10 cellular contexts compared by ENCODE assay signal in the genomic region with DNA sequence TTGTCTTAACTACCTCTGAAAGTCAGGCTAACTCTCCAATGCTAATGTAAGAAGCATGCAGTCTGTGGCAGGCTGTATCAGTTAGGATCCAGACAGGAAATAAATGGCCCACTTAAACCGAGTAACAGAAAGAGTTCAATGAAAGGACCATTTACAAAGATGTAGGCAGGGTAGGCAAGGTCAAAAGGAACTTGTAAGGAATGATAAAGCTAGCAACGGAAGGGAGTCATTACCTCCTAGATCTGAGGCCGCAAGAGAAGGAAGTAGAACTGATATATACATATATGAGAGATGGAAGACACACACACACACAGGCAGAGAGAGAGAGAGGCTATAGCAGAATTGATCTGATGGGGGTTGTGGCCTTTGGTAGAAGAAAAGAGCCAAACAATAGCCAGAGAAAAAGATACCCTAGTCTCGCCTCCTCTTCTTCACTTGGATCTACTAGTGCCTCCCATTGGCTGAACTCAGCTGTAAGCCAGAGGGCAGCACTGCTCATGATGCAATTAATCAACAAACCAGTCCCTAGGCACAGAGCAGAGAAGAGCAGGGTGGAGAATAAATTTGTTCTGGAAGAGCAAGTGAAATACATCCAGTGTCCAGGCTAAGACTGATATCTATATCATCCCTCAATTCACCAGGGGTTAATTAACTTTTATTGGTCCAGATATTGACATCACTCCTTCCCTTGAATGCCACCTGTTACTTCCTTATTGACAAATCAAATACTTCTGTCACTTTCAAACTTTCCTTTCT.
DNase-seq lines count a peak whose midpoint lies in the region; ATAC-seq, FAIRE-seq and TF ChIP-seq lines count a peak whose summit lies in the region.
"Had no signal": no experiment of that assay in that cellular context is flagged by ENCODE, and none has a peak within 500 bp of the region (broad histone marks: within the 10 kb centered on the region; RNA-seq: fewer than 3 reads in every experiment).

No MANE protein-coding gene starts in this region.

- peaks cover 7% of the 10 kb centered on the region for H3K9me3 Mint-ChIP-seq in activated CD8-positive, alpha-beta T cell treated with anti-CD3 and anti-CD28 coated beads for 36 hours
- H3K9me3 Mint-ChIP-seq in activated CD8-positive, alpha-beta T cell treated with anti-CD3 and anti-CD28 coated beads, Interleukin-2, amount 10 ng/mL, durations not matched to agents 7 days and 5 days (ENCODE audit: insufficient read depth), result peaks cover 3% of the 10 kb centered on the region

- no peak overlapping the region for H3K4me3 Mint-ChIP-seq in activated CD8-positive, alpha-beta T cell treated with anti-CD3 and anti-CD28 coated beads for 36 hours
- H3K4me3 Mint-ChIP-seq in activated CD8-positive, alpha-beta T cell treated with anti-CD3 and anti-CD28 coated beads, Interleukin-2, amount 10 ng/mL, durations not matched to agents 7 days and 5 days, result no peak overlapping the region
- H3K4me3 Mint-ChIP-seq: naive thymus-derived CD8-positive, alpha-beta T cell had no signal

- FAIRE-seq in bronchial epithelial cell (lab: Jason Lieb, UNC), result no peak

- no peaks in the 10 kb centered on the region for H3K79me2 ChIP-seq in parathyroid adenoma

- TF ChIP-seq CTCF in activated CD8-positive, alpha-beta T cell treated with anti-CD3 and anti-CD28 coated beads for 36 hours (IDR thresholded peaks at IDR 0.05), result no peak
- TF ChIP-seq CTCF in bronchial epithelial cell (IDR thresholded peaks at IDR 0.05; ENCODE audit: insufficient read depth, low read length, severe bottlenecking) (peak; percentile 34), parathyroid adenoma (IDR thresholded peaks at IDR 0.05) (no peak)

- POLR2A ChIA-PET in activated CD8-positive, alpha-beta T cell treated with anti-CD3 and anti-CD28 coated beads for 36 hours (lab: Charles Lee), result no interaction called here
- POLR2A ChIA-PET in activated CD8-positive, alpha-beta T cell treated with anti-CD3 and anti-CD28 coated beads, Interleukin-2, amount 10 ng/mL, durations not matched to agents 7 days and 5 days (lab: Charles Lee), result no interaction called here

- 0 out of 2 replicates have a peak, but pooled peaks have one; percentile 19 for TF ChIP-seq RAD21 in Ishikawa (IDR thresholded peaks at IDR 0.05; ENCODE audit: low read depth)

- no peak overlapping the region for H3K27ac ChIP-seq in parathyroid adenoma

- H3K9me3 ChIP-seq in parathyroid adenoma (ENCODE audit: control insufficient read depth, low read length), result no peaks in the 10 kb centered on the region

- peak; percentile 5 for DNase-seq in activated CD8-positive, alpha-beta T cell treated with anti-CD3 and anti-CD28 coated beads for 36 hours
- DNase-seq in activated CD8-positive, alpha-beta T cell treated with anti-CD3 and anti-CD28 coated beads, Interleukin-2, amount 10 ng/mL, durations not matched to agents 7 days and 5 days, result no peak
- DNase-seq in bronchial epithelial cell (ENCODE audit: low read depth), result peak; percentile 21
- no peak for DNase-seq in activated T-cell treated with anti-CD3 and anti-CD28 coated beads, Interleukin-2, amount 50 U/mL, for 48 hours
- no peak for DNase-seq in foreskin melanocyte
- DNase-seq: T-helper 9 cell had no signal

- peaks cover 1% of the 10 kb centered on the region for H3K27me3 Mint-ChIP-seq in activated CD8-positive, alpha-beta T cell treated with anti-CD3 and anti-CD28 coated beads for 36 hours
- H3K27me3 Mint-ChIP-seq in activated CD8-positive, alpha-beta T cell treated with anti-CD3 and anti-CD28 coated beads, Interleukin-2, amount 10 ng/mL, durations not matched to agents 7 days and 5 days (ENCODE audit: low read depth), result no peaks in the 10 kb centered on the region

- intact Hi-C loops in activated CD8-positive, alpha-beta T cell treated with anti-CD3 and anti-CD28 coated beads for 36 hours (cut with micrococcal nuclease), result no loop called here

- peak overlapping the region; percentile 30 for H3K4me2 ChIP-seq in parathyroid adenoma (ENCODE audit: low read length)

- no peak overlapping the region for H3K27ac Mint-ChIP-seq in activated CD8-positive, alpha-beta T cell treated with anti-CD3 and anti-CD28 coated beads for 36 hours
- no peak overlapping the region for H3K27ac Mint-ChIP-seq in activated CD8-positive, alpha-beta T cell treated with anti-CD3 and anti-CD28 coated beads, Interleukin-2, amount 10 ng/mL, durations not matched to agents 7 days and 5 days
- H3K27ac Mint-ChIP-seq: naive thymus-derived CD8-positive, alpha-beta T cell had no signal

- H3K36me3 ChIP-seq in bronchial epithelial cell (ENCODE audit: control insufficient read depth, insufficient read depth, low read length) (no peaks in the 10 kb centered on the region), parathyroid adenoma (ENCODE audit: control insufficient read depth, insufficient read depth, low read length) (no peaks in the 10 kb centered on the region)

- H3K9ac ChIP-seq in parathyroid adenoma, result no peak overlapping the region

- peaks cover 18% of the 10 kb centered on the region for H3K4me1 ChIP-seq in parathyroid adenoma

- H3K36me3 Mint-ChIP-seq in activated CD8-positive, alpha-beta T cell treated with anti-CD3 and anti-CD28 coated beads for 36 hours (ENCODE audit: low read depth), result no peaks in the 10 kb centered on the region
- no peaks in the 10 kb centered on the region for H3K36me3 Mint-ChIP-seq in activated CD8-positive, alpha-beta T cell treated with anti-CD3 and anti-CD28 coated beads, Interleukin-2, amount 10 ng/mL, durations not matched to agents 7 days and 5 days (ENCODE audit: low read depth)

- CTCF ChIA-PET in activated CD8-positive, alpha-beta T cell treated with anti-CD3 and anti-CD28 coated beads for 36 hours (lab: Charles Lee), result interaction anchor here (1.4 to 2.1 kb wide), 2 partner anchors 22 to 853 kb away, joined by 4 to 6 read pairs; no protein-coding TSS in a partner anchor
- CTCF ChIA-PET in activated CD8-positive, alpha-beta T cell treated with anti-CD3 and anti-CD28 coated beads, Interleukin-2, amount 10 ng/mL, durations not matched to agents 7 days and 5 days (lab: Charles Lee), result interaction anchor here (0.9 kb wide), 1 partner anchor 22 kb away, joined by 3 read pairs; no protein-coding TSS in a partner anchor

- no peak overlapping the region for H2AFZ ChIP-seq in parathyroid adenoma

- ATAC-seq in activated CD8-positive, alpha-beta T cell treated with anti-CD3 and anti-CD28 coated beads for 36 hours, result no peak
- no peak for ATAC-seq in activated CD8-positive, alpha-beta T cell treated with anti-CD3 and anti-CD28 coated beads, Interleukin-2, amount 10 ng/mL, durations not matched to agents 7 days and 5 days
- no peak for ATAC-seq in HG03439 (IDR thresholded peaks at IDR 0.05; ENCODE audit: unreplicated experiment)

- peaks cover 11% of the 10 kb centered on the region for H3K4me1 Mint-ChIP-seq in activated CD8-positive, alpha-beta T cell treated with anti-CD3 and anti-CD28 coated beads for 36 hours (ENCODE audit: low read depth)
- peaks cover 2% of the 10 kb centered on the region for H3K4me1 Mint-ChIP-seq in activated CD8-positive, alpha-beta T cell treated with anti-CD3 and anti-CD28 coated beads, Interleukin-2, amount 10 ng/mL, durations not matched to agents 7 days and 5 days (ENCODE audit: low read depth)

- H3K27me3 ChIP-seq in bronchial epithelial cell (ENCODE audit: control insufficient read depth, insufficient read depth, low read length), result no peaks in the 10 kb centered on the region
- H3K27me3 ChIP-seq in parathyroid adenoma (ENCODE audit: control insufficient read depth, insufficient read depth, low read length), result no peaks in the 10 kb centered on the region

- no peak for TF ChIP-seq EP300 in Ishikawa (IDR thresholded peaks at IDR 0.05; ENCODE audit: borderline replicate concordance)

- no peak overlapping the region for H3K4me3 ChIP-seq in bronchial epithelial cell (ENCODE audit: low read depth, low read length)
- H3K4me3 ChIP-seq in parathyroid adenoma (ENCODE audit: low read depth, low read length), result no peak overlapping the region

TF ChIP-seq in Ishikawa, 13 proteins besides CTCF, POLR2A, EP300 and RAD21:
- TF ChIP-seq CREB1 (IDR thresholded peaks at IDR 0.05; ENCODE audit: low read depth), result no peak
- TF ChIP-seq, protein P1, sequence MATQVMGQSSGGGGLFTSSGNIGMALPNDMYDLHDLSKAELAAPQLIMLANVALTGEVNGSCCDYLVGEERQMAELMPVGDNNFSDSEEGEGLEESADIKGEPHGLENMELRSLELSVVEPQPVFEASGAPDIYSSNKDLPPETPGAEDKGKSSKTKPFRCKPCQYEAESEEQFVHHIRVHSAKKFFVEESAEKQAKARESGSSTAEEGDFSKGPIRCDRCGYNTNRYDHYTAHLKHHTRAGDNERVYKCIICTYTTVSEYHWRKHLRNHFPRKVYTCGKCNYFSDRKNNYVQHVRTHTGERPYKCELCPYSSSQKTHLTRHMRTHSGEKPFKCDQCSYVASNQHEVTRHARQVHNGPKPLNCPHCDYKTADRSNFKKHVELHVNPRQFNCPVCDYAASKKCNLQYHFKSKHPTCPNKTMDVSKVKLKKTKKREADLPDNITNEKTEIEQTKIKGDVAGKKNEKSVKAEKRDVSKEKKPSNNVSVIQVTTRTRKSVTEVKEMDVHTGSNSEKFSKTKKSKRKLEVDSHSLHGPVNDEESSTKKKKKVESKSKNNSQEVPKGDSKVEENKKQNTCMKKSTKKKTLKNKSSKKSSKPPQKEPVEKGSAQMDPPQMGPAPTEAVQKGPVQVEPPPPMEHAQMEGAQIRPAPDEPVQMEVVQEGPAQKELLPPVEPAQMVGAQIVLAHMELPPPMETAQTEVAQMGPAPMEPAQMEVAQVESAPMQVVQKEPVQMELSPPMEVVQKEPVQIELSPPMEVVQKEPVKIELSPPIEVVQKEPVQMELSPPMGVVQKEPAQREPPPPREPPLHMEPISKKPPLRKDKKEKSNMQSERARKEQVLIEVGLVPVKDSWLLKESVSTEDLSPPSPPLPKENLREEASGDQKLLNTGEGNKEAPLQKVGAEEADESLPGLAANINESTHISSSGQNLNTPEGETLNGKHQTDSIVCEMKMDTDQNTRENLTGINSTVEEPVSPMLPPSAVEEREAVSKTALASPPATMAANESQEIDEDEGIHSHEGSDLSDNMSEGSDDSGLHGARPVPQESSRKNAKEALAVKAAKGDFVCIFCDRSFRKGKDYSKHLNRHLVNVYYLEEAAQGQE (IDR thresholded peaks at IDR 0.05; ENCODE audit: low read depth), result no peak
- TF ChIP-seq, protein P2, sequence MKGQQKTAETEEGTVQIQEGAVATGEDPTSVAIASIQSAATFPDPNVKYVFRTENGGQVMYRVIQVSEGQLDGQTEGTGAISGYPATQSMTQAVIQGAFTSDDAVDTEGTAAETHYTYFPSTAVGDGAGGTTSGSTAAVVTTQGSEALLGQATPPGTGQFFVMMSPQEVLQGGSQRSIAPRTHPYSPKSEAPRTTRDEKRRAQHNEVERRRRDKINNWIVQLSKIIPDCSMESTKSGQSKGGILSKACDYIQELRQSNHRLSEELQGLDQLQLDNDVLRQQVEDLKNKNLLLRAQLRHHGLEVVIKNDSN (IDR thresholded peaks at IDR 0.05), result no peak
- TF ChIP-seq EGR1 (IDR thresholded peaks at IDR 0.05), result no peak
- TF ChIP-seq YY1 (IDR thresholded peaks at IDR 0.05; ENCODE audit: low read depth), result no peak
- TF ChIP-seq ZBTB7A (IDR thresholded peaks at IDR 0.05; ENCODE audit: low read depth), result no peak
- no peak for TF ChIP-seq NFIC (IDR thresholded peaks at IDR 0.05)
- TF ChIP-seq TCF12 (IDR thresholded peaks at IDR 0.05; ENCODE audit: low read depth), result no peak
- no peak for TF ChIP-seq CEBPB (IDR thresholded peaks at IDR 0.05)

Comparison
In these comparisons a context has a peak if more than half of its experiments do, and no peak if none do; other contexts are left out.
1. DNase-seq: peak in activated CD8-positive, alpha-beta T cell treated with anti-CD3 and anti-CD28 coated beads for 36 hours (single experiment) and bronchial epithelial cell (single experiment); none in activated CD8-positive, alpha-beta T cell treated with anti-CD3 and anti-CD28 coated beads, Interleukin-2, amount 10 ng/mL, durations not matched to agents 7 days and 5 days (single experiment), activated T-cell treated with anti-CD3 and anti-CD28 coated beads, Interleukin-2, amount 50 U/mL, for 48 hours (0 of 2) and foreskin melanocyte (single experiment).